In the genomic region with DNA sequence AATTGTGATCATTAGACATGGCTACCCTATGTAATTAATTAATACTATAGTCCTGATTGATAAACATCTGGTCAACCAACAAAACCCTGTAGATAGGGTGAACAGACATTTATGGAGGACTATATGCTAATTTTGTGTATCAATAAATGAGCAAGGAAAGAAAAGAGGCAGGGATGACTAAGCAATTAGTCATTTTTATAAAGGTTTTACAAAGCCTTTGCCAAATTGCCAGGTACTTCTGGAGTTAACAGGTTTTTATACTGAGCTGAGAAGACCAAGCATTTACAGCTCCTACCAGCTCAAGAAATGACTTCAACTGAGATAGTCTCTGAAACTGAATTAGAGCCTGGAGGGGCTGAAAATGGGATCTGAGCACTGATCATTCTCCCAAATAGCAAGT, we compare ENCODE assay signal across 1 cellular context.
TF ChIP-seq lines count a peak whose summit lies in the region.

No MANE protein-coding gene starts in this region.

TF ChIP-seq in H1, 55 proteins besides CTCF, POLR2A, EP300 and RAD21:
- TF ChIP-seq, protein P1, sequence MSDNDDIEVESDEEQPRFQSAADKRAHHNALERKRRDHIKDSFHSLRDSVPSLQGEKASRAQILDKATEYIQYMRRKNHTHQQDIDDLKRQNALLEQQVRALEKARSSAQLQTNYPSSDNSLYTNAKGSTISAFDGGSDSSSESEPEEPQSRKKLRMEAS (IDR thresholded peaks at IDR 0.05) = no peak
- TF ChIP-seq SP1 (IDR thresholded peaks at IDR 0.05; ENCODE audit: low read depth, low read length) (no peak), RBBP5 (IDR thresholded peaks at IDR 0.05; ENCODE audit: borderline replicate concordance, low read depth, low read length) (no peak), CBX5 (IDR thresholded peaks at IDR 0.05; ENCODE audit: low read depth, low read length) (no peak), RNF2 (IDR thresholded peaks at IDR 0.05; ENCODE audit: borderline replicate concordance, low read depth, low read length, missing control alignments, poor library complexity, severe bottlenecking) (no peak), CTBP2 (IDR thresholded peaks at IDR 0.05; ENCODE audit: borderline replicate concordance, insufficient read depth, insufficient read length, low read length) (no peak), CBX8 (IDR thresholded peaks at IDR 0.05; ENCODE audit: borderline replicate concordance, low read depth, low read length) (no peak), HDAC6 (IDR thresholded peaks at IDR 0.05; ENCODE audit: low read depth, low read length) (no peak), KDM4A (IDR thresholded peaks at IDR 0.05; ENCODE audit: low read depth, low read length, severe bottlenecking) (no peak), SP2 (IDR thresholded peaks at IDR 0.05; ENCODE audit: low read length) (no peak), CEBPB (IDR thresholded peaks at IDR 0.05; ENCODE audit: low read depth, low read length) (no peak), TCF12 (IDR thresholded peaks at IDR 0.05; ENCODE audit: low read depth, low read length) (no peak), NANOG (IDR thresholded peaks at IDR 0.05; ENCODE audit: insufficient read depth, low read depth, low read length, poor library complexity, severe bottlenecking) (no peak), POLR2AphosphoS5 (IDR thresholded peaks at IDR 0.05; ENCODE audit: low read depth, low read length) (no peak)
- TF ChIP-seq, protein P2, sequence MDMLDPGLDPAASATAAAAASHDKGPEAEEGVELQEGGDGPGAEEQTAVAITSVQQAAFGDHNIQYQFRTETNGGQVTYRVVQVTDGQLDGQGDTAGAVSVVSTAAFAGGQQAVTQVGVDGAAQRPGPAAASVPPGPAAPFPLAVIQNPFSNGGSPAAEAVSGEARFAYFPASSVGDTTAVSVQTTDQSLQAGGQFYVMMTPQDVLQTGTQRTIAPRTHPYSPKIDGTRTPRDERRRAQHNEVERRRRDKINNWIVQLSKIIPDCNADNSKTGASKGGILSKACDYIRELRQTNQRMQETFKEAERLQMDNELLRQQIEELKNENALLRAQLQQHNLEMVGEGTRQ (IDR thresholded peaks at IDR 0.05; ENCODE audit: low read length) = no peak
